Comparison of ENCODE assay signal across 10 cellular contexts in the genomic region with DNA sequence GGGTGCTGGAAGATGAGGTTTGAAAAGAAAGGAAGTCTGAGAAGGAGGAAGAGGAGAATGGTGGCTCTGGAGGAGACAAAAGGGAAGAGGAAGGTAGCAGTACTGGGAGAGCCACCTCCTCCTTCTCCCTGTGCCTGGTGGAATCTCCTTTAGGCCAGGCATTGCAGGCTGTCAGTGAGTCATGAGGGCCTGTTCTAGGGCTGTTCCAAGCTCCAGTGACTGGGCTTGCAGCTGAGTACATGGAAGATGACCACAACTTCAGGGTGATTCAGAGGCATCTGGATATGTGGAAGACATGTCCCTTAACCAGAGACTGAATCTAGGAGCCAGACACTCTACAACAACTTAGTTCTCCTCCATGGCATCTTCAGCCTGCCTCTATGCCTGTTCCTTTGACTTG.
DNase-seq lines count a peak whose midpoint lies in the region; ATAC-seq and TF ChIP-seq lines count a peak whose summit lies in the region.
"Had no signal": no experiment of that assay in that cellular context is flagged by ENCODE, and none has a peak within 500 bp of the region (broad histone marks: within the 10 kb centered on the region; RNA-seq: fewer than 3 reads in every experiment).

No MANE protein-coding gene starts in this region.

- intact Hi-C loops in posterior vena cava (cut with DNase I), result no loop called here

- ATAC-seq in SK-N-SH treated with all-trans-retinoic acid at 6 μM for 48 hours, result peak; percentile 85

- peak; percentile 0 for DNase-seq in D341Med (ENCODE audit: low spot score)
- peak; percentile 33 for DNase-seq in fibroblast of the conjunctiva (ENCODE audit: low read depth)
- DNase-seq in posterior vena cava (ENCODE audit: low spot score), result peak; percentile 78
- DNase-seq in middle frontal gyrus (ENCODE audit: extremely low spot score, low spot score), result no peak
- DNase-seq in Ammon's horn (ENCODE audit: low spot score), result no peak
- no peak for DNase-seq in NCI-H345 treated with DMSO at 0.1 percent for 48 hours (lab: John Stamatoyannopoulos, UW; ENCODE audit: unreplicated experiment)
- no peak for DNase-seq in NCI-H774 (lab: John Stamatoyannopoulos, UW)
- DNase-seq: activated B cell treated with CpG ODN at 0.5 μM for 24 hours; effector CD4-positive, alpha-beta T cell had no signal

TF ChIP-seq in SK-N-SH treated with all-trans-retinoic acid at 6 μM for 48 hours, 23 proteins besides CTCF, POLR2A, EP300 and RAD21:
- TF ChIP-seq ZC3H10 (CRISPR knock-in tag; IDR thresholded peaks at IDR 0.05) (no peak), ESRRG (CRISPR knock-in tag; IDR thresholded peaks at IDR 0.05) (no peak), CSDC2 (CRISPR knock-in tag; IDR thresholded peaks at IDR 0.05) (no peak), SNAI2 (CRISPR knock-in tag; IDR thresholded peaks at IDR 0.05) (no peak), ZFP30 (CRISPR knock-in tag; IDR thresholded peaks at IDR 0.05) (no peak), ZNF8 (CRISPR knock-in tag; IDR thresholded peaks at IDR 0.05) (no peak), OSR1 (CRISPR knock-in tag; IDR thresholded peaks at IDR 0.05) (no peak), TOX (CRISPR knock-in tag; IDR thresholded peaks at IDR 0.05; ENCODE audit: borderline replicate concordance) (no peak), TCF4 (CRISPR knock-in tag; IDR thresholded peaks at IDR 0.05; ENCODE audit: borderline replicate concordance) (no peak), ZFP3 (CRISPR knock-in tag; IDR thresholded peaks at IDR 0.05) (no peak), BACH2 (CRISPR knock-in tag; IDR thresholded peaks at IDR 0.05; ENCODE audit: borderline replicate concordance) (no peak), RARB (CRISPR knock-in tag; IDR thresholded peaks at IDR 0.05) (no peak)
- TF ChIP-seq, protein P1, sequence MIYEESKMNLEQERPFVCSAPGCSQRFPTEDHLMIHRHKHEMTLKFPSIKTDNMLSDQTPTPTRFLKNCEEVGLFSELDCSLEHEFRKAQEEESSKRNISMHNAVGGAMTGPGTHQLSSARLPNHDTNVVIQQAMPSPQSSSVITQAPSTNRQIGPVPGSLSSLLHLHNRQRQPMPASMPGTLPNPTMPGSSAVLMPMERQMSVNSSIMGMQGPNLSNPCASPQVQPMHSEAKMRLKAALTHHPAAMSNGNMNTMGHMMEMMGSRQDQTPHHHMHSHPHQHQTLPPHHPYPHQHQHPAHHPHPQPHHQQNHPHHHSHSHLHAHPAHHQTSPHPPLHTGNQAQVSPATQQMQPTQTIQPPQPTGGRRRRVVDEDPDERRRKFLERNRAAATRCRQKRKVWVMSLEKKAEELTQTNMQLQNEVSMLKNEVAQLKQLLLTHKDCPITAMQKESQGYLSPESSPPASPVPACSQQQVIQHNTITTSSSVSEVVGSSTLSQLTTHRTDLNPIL (CRISPR knock-in tag; IDR thresholded peaks at IDR 0.05; ENCODE audit: low read depth), result no peak
TF ChIP-seq in SK-N-SH treated with all-trans-retinoic acid at 6 μM for 48 hours: peak in this region for 0.

Comparison
In these comparisons a context has a peak if more than half of its experiments do, and no peak if none do; other contexts are left out.
1. DNase-seq: peak in D341Med (single experiment), fibroblast of the conjunctiva (single experiment) and posterior vena cava (single experiment); none in middle frontal gyrus (single experiment), Ammon's horn (single experiment), NCI-H345 treated with DMSO at 0.1 percent for 48 hours (single experiment) and NCI-H774 (single experiment).